In genomic region chr1:1918901-1919303, GRCh38 we compare ENCODE assay signal across 8 cellular contexts. TPM values are rescaled to one million over a fixed set of nuclear protein-coding genes. Genes with fewer than 3 reads are reported as not detected.
DNase-seq lines count a peak whose midpoint lies in the region; ATAC-seq and TF ChIP-seq lines count a peak whose summit lies in the region.

Gene TMEM52, minus strand, starts transcription at chr1:1919279. Its CDS starts 14 bp downstream, at chr1:1919265.

- DNase-seq in heart right ventricle (no peak), Right ventricle myocardium superior (no peak), astrocyte of the spinal cord (ENCODE audit: low read depth, low spot score) (no peak), mucosa of descending colon (peak in 1 of 3 donors; percentile 91), retina (no peak), superior temporal gyrus (ENCODE audit: extremely low spot score) (no peak), DMS153 treated with DMSO at 0.1 percent for 48 hours (lab: John Stamatoyannopoulos, UW; ENCODE audit: unreplicated experiment) (no peak)

- peak in 1 of 8 donors; percentile 28 for ATAC-seq in heart right ventricle
- ATAC-seq in Right ventricle myocardium superior (ENCODE audit: poor library complexity): no peak
- ATAC-seq in HG03520 (IDR thresholded peaks at IDR 0.05; ENCODE audit: unreplicated experiment): peak; percentile 1
- peak; percentile 32 for ATAC-seq in mucosa of descending colon

- H3K27ac ChIP-seq in heart right ventricle: peak within 1 kb of the TSS in 9 of 10 donors; percentile 4 to 65 (median 49)

- H3K27me3 ChIP-seq in heart right ventricle: no peaks in the 10 kb centered on the region

- in situ Hi-C loops in astrocyte of the spinal cord (cut with HindIII; ENCODE audit: low sequenced_read_pairs): no loop called here

- TF ChIP-seq CTCF in heart right ventricle (IDR thresholded peaks at IDR 0.05): peak in 1 of 9 donors; percentile 15
- no peak for TF ChIP-seq CTCF in astrocyte of the spinal cord (IDR thresholded peaks at IDR 0.05; ENCODE audit: low read depth, low read length)
- TF ChIP-seq CTCF in mucosa of descending colon (IDR thresholded peaks at IDR 0.05): no peak

- intact Hi-C loops in heart right ventricle (cut with DNase I) (no loop called here), Right ventricle myocardium superior (cut with DNase I) (no loop called here), mucosa of descending colon (cut with DNase I, micrococcal nuclease) (loop anchor here in 1 of 2 donors (10.0 kb wide), 1 partner anchor 224 kb away; the partner anchor contains the start of gene SLC35E2B)

- H3K36me3 ChIP-seq in heart right ventricle (no peaks in the 10 kb centered on the region), mucosa of descending colon (ENCODE audit: low read depth) (peaks cover 4% of the 10 kb centered on the region)

- 1% methylated on average over 23 to 44 of the region's 44 CpGs for WGBS in heart right ventricle, 2 donors

- H3K9me3 ChIP-seq in heart right ventricle (no peaks in the 10 kb centered on the region), mucosa of descending colon (no peaks in the 10 kb centered on the region)

- peak within 1 kb of the TSS; percentile 31 to 73 (median 56) for H3K4me3 ChIP-seq in heart right ventricle
- peak within 1 kb of the TSS; percentile 33 for H3K4me3 ChIP-seq in astrocyte of the spinal cord (ENCODE audit: low read depth, low read length)
- peak within 1 kb of the TSS; percentile 25 for H3K4me3 ChIP-seq in mucosa of descending colon

- peaks cover 10 to 19% (median 13%) of the 10 kb centered on the region in 9 donors for H3K4me1 ChIP-seq in heart right ventricle
- H3K4me1 ChIP-seq in mucosa of descending colon (ENCODE audit: low read depth): peaks cover 34% of the 10 kb centered on the region

RNA-seq across cellular contexts. Expression of gene TMEM52, which starts in this region (rescaled TPM):
- total RNA-seq in heart right ventricle (1 to 10 TPM in 6 of 10 donors, under 1 TPM in 2, not detected in 2; 0.58 to 3.1 (median 1.9) TPM), Right ventricle myocardium superior (2.1 TPM), mucosa of descending colon (1 to 10 TPM; 1.8 to 4.0 (median 3.0) TPM)
- 10 to 100 TPM in 1 of 2 donors, 1 to 10 TPM in 1; 1.0 to 11.5 TPM for polyA plus RNA-seq in heart right ventricle
